ENCODE assay signal across 31 cellular contexts in the genomic region with DNA sequence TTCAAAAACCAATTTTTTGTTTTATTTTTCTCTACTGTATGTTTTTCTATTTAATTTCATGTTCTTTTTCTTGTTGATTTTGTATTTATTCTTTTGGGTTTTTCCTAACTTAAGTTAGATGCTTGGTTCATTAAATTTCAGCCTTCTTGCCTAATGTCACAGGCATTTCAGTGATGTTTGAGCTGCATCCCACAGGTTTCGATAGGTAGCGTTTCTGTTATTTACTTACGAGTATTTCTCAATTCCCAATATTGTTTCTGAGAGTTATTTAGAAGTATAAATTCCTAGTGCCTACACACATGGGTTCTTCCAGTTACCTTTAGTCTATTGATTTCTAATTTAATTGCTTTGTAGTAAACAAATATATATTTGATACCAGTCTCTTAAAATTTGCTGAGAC.
"Had no signal": no experiment of that assay in that cellular context is flagged by ENCODE, and none has a peak within 500 bp of the region (broad histone marks: within the 10 kb centered on the region; RNA-seq: fewer than 3 reads in every experiment).

No MANE protein-coding gene starts in this region.

- H3K27me3 ChIP-seq: neural progenitor cell, ovary, spleen, suprapubic skin, testis, tibial artery, transverse colon, upper lobe of right lung, uterus had no signal

- H3K9me3 ChIP-seq: ovary, psoas muscle, spleen, suprapubic skin, testis, tibial artery, transverse colon, upper lobe of right lung, uterus had no signal

- DNase-seq: natural killer cell; occipital lobe; ovary; posterior cingulate gyrus; psoas muscle; right cardiac atrium; spleen; stimulated activated CD4-positive, alpha-beta T cell treated with anti-CD3 and anti-CD28 coated beads, Interleukin-12 subunit alpha, Interleukin-12 subunit beta, amount 100 ng/mL, for 4 hours; stimulated activated CD4-positive, alpha-beta T cell treated with anti-CD3 and anti-CD28 coated beads, Interleukin-1b, Interleukin-23, amount 100 ng/mL, for 48 hours; stimulated activated CD4-positive, alpha-beta T cell treated with anti-CD3 and anti-CD28 coated beads, Interleukin-4, amount 100 ng/mL, for 1 hour; stimulated activated CD4-positive, alpha-beta T cell treated with anti-CD3 and anti-CD28 coated beads, Interleukin-4, amount 100 ng/mL, for 4 hours; stimulated activated CD8-positive, alpha-beta memory T cell treated with anti-CD3 and anti-CD28 coated beads, Interleukin-4, amount 100 ng/mL, for 48 hours; stimulated activated naive CD4-positive, alpha-beta T cell; stimulated activated naive CD8-positive, alpha-beta T cell treated with anti-CD3 and anti-CD28 coated beads, Interleukin-15, amount 100 ng/mL, for 72 hours; stimulated activated naive CD8-positive, alpha-beta T cell treated with anti-CD3 and anti-CD28 coated beads, Interleukin-15, Interleukin-2, amounts not matched to agents 100 U/mL and 50 U/mL, for 24 hours; substantia nigra; testis; tibial artery; transverse colon; uterus had no signal

- H3K27me3 Mint-ChIP-seq: progenitor cell of endocrine pancreas, type B pancreatic cell had no signal

- H3K4me3 ChIP-seq: neural progenitor cell, ovary, psoas muscle, skin epidermis, smooth muscle cell, spleen, suprapubic skin, testis, tibial artery, transverse colon, upper lobe of right lung, uterus had no signal

- H3K36me3 ChIP-seq: neural progenitor cell, ovary, spleen, suprapubic skin, tibial artery, transverse colon, upper lobe of right lung, uterus had no signal

- H3K27ac ChIP-seq: neural progenitor cell, ovary, parathyroid adenoma, psoas muscle, skin epidermis, spleen, suprapubic skin, testis, tibial artery, transverse colon, upper lobe of right lung, uterus had no signal

- H3K9me3 Mint-ChIP-seq: natural killer cell; nephron; neural progenitor cell; stimulated activated memory B cell treated with anti-CD40 and anti-IgM and Interleukin-4, amounts not matched to agents 10 μg/mL and 1 μg/mL and 100 μg/mL, for 72 hours; stimulated activated naive CD8-positive, alpha-beta T cell treated with anti-CD3 and anti-CD28 coated beads, Interleukin-15, amount 100 ng/mL, for 72 hours; type B pancreatic cell had no signal

- H3K36me3 Mint-ChIP-seq: natural killer cell; neural progenitor cell; stimulated activated memory B cell treated with anti-CD40 and anti-IgM and Interleukin-4, amounts not matched to agents 10 μg/mL and 1 μg/mL and 100 μg/mL, for 72 hours had no signal

- ATAC-seq: natural killer cell; psoas muscle; right cardiac atrium; sciatic nerve; stimulated activated memory B cell treated with anti-CD40 and anti-IgM and Interleukin-4, amounts not matched to agents 10 μg/mL and 1 μg/mL and 100 μg/mL, for 72 hours; stimulated activated naive CD8-positive, alpha-beta T cell treated with anti-CD3 and anti-CD28 coated beads, Interleukin-15, amount 100 ng/mL, for 72 hours; stimulated activated naive CD8-positive, alpha-beta T cell treated with anti-CD3 and anti-CD28 coated beads, Interleukin-15, Interleukin-2, amounts not matched to agents 100 U/mL and 50 U/mL, for 24 hours; upper lobe of right lung had no signal

- H3K4me1 ChIP-seq: neural progenitor cell, parathyroid adenoma, testis, tibial artery, transverse colon, uterus had no signal

- H3K9ac ChIP-seq: neural progenitor cell, parathyroid adenoma had no signal

- H3K27ac Mint-ChIP-seq: natural killer cell; nephron; neural progenitor cell; progenitor cell of endocrine pancreas; stimulated activated memory B cell treated with anti-CD40 and anti-IgM and Interleukin-4, amounts not matched to agents 10 μg/mL and 1 μg/mL and 100 μg/mL, for 72 hours; stimulated activated naive CD8-positive, alpha-beta T cell treated with anti-CD3 and anti-CD28 coated beads, Interleukin-15, amount 100 ng/mL, for 72 hours; type B pancreatic cell had no signal

- H3K4me3 Mint-ChIP-seq: natural killer cell; nephron; neural progenitor cell; stimulated activated memory B cell treated with anti-CD40 and anti-IgM and Interleukin-4, amounts not matched to agents 10 μg/mL and 1 μg/mL and 100 μg/mL, for 72 hours; stimulated activated naive CD8-positive, alpha-beta T cell treated with anti-CD3 and anti-CD28 coated beads, Interleukin-15, amount 100 ng/mL, for 72 hours; type B pancreatic cell had no signal

- H3K4me1 Mint-ChIP-seq: natural killer cell, neural progenitor cell had no signal
